In genomic region chr9:123191660-123192059, GRCh38 we compare ENCODE assay signal across 31 cellular contexts.
"Had no signal": no experiment of that assay in that cellular context is flagged by ENCODE, and none has a peak within 500 bp of the region (broad histone marks: within the 10 kb centered on the region; RNA-seq: fewer than 3 reads in every experiment).

No MANE protein-coding gene starts in this region.

- H3K4me1 Mint-ChIP-seq: activated CD4-positive, alpha-beta memory T cell treated with anti-CD3 and anti-CD28 coated beads, Interleukin-2, amount 10 ng/mL, durations not matched to agents 7 days and 5 days; activated CD8-positive, alpha-beta memory T cell treated with anti-CD3 and anti-CD28 coated beads, Interleukin-2, amount 10 ng/mL, durations not matched to agents 7 days and 5 days; activated naive CD4-positive, alpha-beta T cell treated with anti-CD3 and anti-CD28 coated beads, Interleukin-2, amount 10 ng/mL, durations not matched to agents 7 days and 5 days had no signal

- H3K27ac ChIP-seq: brain microvascular endothelial cell, KMS-11, PC-9, VCaP had no signal

- H3K9me3 Mint-ChIP-seq: activated CD4-positive, alpha-beta memory T cell treated with anti-CD3 and anti-CD28 coated beads, Interleukin-2, amount 10 ng/mL, durations not matched to agents 7 days and 5 days; activated naive CD4-positive, alpha-beta T cell treated with anti-CD3 and anti-CD28 coated beads, Interleukin-2, amount 10 ng/mL, durations not matched to agents 7 days and 5 days had no signal

- H3K27me3 ChIP-seq: brain microvascular endothelial cell had no signal

- DNase-seq: activated B cell treated with CpG ODN at 0.5 μM for 24 hours; activated CD4-positive, alpha-beta memory T cell treated with anti-CD3 and anti-CD28 coated beads, Interleukin-2, amount 10 ng/mL, durations not matched to agents 7 days and 5 days; activated CD4-positive, alpha-beta T cell treated with anti-CD3 and anti-CD28 coated beads for 4 hours; activated CD4-positive, CD25-positive, alpha-beta regulatory T cell treated with anti-CD3 and anti-CD28 coated beads, Interleukin-2, amount 50 U/mL, for 72 hours; activated CD8-positive, alpha-beta memory T cell treated with anti-CD3 and anti-CD28 coated beads for 24 hours; activated CD8-positive, alpha-beta memory T cell treated with anti-CD3 and anti-CD28 coated beads, Interleukin-2, amount 10 ng/mL, durations not matched to agents 7 days and 5 days; activated CD8-positive, alpha-beta memory T cell treated with anti-CD3 and anti-CD28 coated beads, Interleukin-2, amount 50 U/mL, for 48 hours; activated effector memory CD4-positive, alpha-beta T cell treated with Interleukin-2 at 50 U/mL for 16 hours; activated naive CD4-positive, alpha-beta T cell treated with anti-CD3 and anti-CD28 coated beads, Interleukin-2, amount 10 ng/mL, durations not matched to agents 7 days and 5 days; activated naive CD8-positive, alpha-beta T cell treated with anti-CD3 and anti-CD28 coated beads, Interleukin-2, amount 50 U/mL, for 24 hours; activated T-cell treated with anti-CD3 and anti-CD28 coated beads, Interleukin-2, amount 50 U/mL, for 48 hours; amniotic stem cell; aorta; brain microvascular endothelial cell; central memory CD4-positive, alpha-beta T cell; NCI-H1048; NCI-H1436 treated with DMSO at 0.1 percent for 48 hours; NCI-H187; NCI-H2081; NCI-H345; NCI-H524 treated with DMSO at 0.1 percent for 48 hours; NCI-H774; PC-9; Right ventricle myocardium superior; SW 1271; T-helper 1 cell; T-helper 2 cell; T-helper 9 cell had no signal

- H2AFZ ChIP-seq: PC-9 had no signal

- H3K36me3 ChIP-seq: brain microvascular endothelial cell had no signal

- H3K9ac ChIP-seq: KMS-11 had no signal

- H3K4me3 Mint-ChIP-seq: activated B cell treated with CpG ODN at 0.5 μM for 24 hours; activated CD4-positive, alpha-beta memory T cell treated with anti-CD3 and anti-CD28 coated beads, Interleukin-2, amount 10 ng/mL, durations not matched to agents 7 days and 5 days; activated CD8-positive, alpha-beta memory T cell treated with anti-CD3 and anti-CD28 coated beads, Interleukin-2, amount 10 ng/mL, durations not matched to agents 7 days and 5 days; activated naive CD4-positive, alpha-beta T cell treated with anti-CD3 and anti-CD28 coated beads, Interleukin-2, amount 10 ng/mL, durations not matched to agents 7 days and 5 days; activated naive CD8-positive, alpha-beta T cell; activated naive CD8-positive, alpha-beta T cell treated with anti-CD3 and anti-CD28 coated beads, Interleukin-2, amount 50 U/mL, for 24 hours had no signal

- ATAC-seq: activated CD8-positive, alpha-beta memory T cell treated with anti-CD3 and anti-CD28 coated beads, Interleukin-2, amount 10 ng/mL, durations not matched to agents 7 days and 5 days; activated naive CD8-positive, alpha-beta T cell treated with anti-CD3 and anti-CD28 coated beads, Interleukin-2, amount 50 U/mL, for 24 hours had no signal

- H3K4me2 ChIP-seq: KMS-11, PC-9 had no signal

- H3K27ac Mint-ChIP-seq: activated B cell treated with CpG ODN at 0.5 μM for 24 hours; activated CD4-positive, alpha-beta memory T cell treated with anti-CD3 and anti-CD28 coated beads, Interleukin-2, amount 10 ng/mL, durations not matched to agents 7 days and 5 days; activated CD8-positive, alpha-beta memory T cell treated with anti-CD3 and anti-CD28 coated beads, Interleukin-2, amount 10 ng/mL, durations not matched to agents 7 days and 5 days; activated naive CD4-positive, alpha-beta T cell treated with anti-CD3 and anti-CD28 coated beads, Interleukin-2, amount 10 ng/mL, durations not matched to agents 7 days and 5 days; activated naive CD8-positive, alpha-beta T cell; activated naive CD8-positive, alpha-beta T cell treated with anti-CD3 and anti-CD28 coated beads, Interleukin-2, amount 50 U/mL, for 24 hours had no signal

- H3K4me3 ChIP-seq: PC-9 had no signal

- H3K27me3 Mint-ChIP-seq: activated B cell treated with CpG ODN at 0.5 μM for 24 hours; activated CD4-positive, alpha-beta memory T cell treated with anti-CD3 and anti-CD28 coated beads, Interleukin-2, amount 10 ng/mL, durations not matched to agents 7 days and 5 days; activated CD8-positive, alpha-beta memory T cell treated with anti-CD3 and anti-CD28 coated beads, Interleukin-2, amount 10 ng/mL, durations not matched to agents 7 days and 5 days; activated naive CD4-positive, alpha-beta T cell treated with anti-CD3 and anti-CD28 coated beads, Interleukin-2, amount 10 ng/mL, durations not matched to agents 7 days and 5 days; activated naive CD8-positive, alpha-beta T cell; activated naive CD8-positive, alpha-beta T cell treated with anti-CD3 and anti-CD28 coated beads, Interleukin-2, amount 50 U/mL, for 24 hours had no signal
